In genomic region chr20:43507150-43508080, GRCh38 we compare ENCODE assay signal across 1 cellular context.
TF ChIP-seq lines count a peak whose summit lies in the region.

TSS of gene L3MBTL1 (plus strand) at chr20:43507697. CDS start at chr20:43513504, 5,807 bp downstream.

TF ChIP-seq in GM23338, 12 proteins besides CTCF, POLR2A, EP300 and RAD21 (continued from another document):
- TF ChIP-seq REST (IDR thresholded peaks at IDR 0.05; ENCODE audit: unreplicated experiment), result no peak
